13 cellular contexts compared by ENCODE assay signal in genomic region chr12:65876898-65877721, GRCh38. TPM values are rescaled to one million over a fixed set of nuclear protein-coding genes. Genes with fewer than 3 reads are reported as not detected.
DNase-seq lines count a peak whose midpoint lies in the region; ATAC-seq and TF ChIP-seq lines count a peak whose summit lies in the region.
"Had no signal": no experiment of that assay in that cellular context is flagged by ENCODE, and none has a peak within 500 bp of the region (broad histone marks: within the 10 kb centered on the region; RNA-seq: fewer than 3 reads in every experiment).

No MANE protein-coding gene starts in this region.

- intact Hi-C loops in MCF 10A (cut with micrococcal nuclease) (loop anchor here (5.0 kb wide), 1 partner anchor 160 kb away; no protein-coding TSS in a partner anchor), mammary epithelial cell (cut with micrococcal nuclease) (loop anchor here (10.0 kb wide), 1 partner anchor 108 kb away; no protein-coding TSS in a partner anchor)

- H3K79me2 ChIP-seq in mammary epithelial cell (ENCODE audit: insufficient read depth, low read length), result peaks cover 97% of the 10 kb centered on the region

- peaks cover 52% of the 10 kb centered on the region for H4K20me1 ChIP-seq in mammary epithelial cell (ENCODE audit: insufficient read depth, low read length)

- no peak overlapping the region for H3K4me3 Mint-ChIP-seq in MCF 10A (ENCODE audit: unreplicated experiment)
- H3K4me3 Mint-ChIP-seq in brain, result peak overlapping the region; percentile 11 to 78 (median 64)
- peak overlapping the region; percentile 75 for H3K4me3 Mint-ChIP-seq in type B pancreatic cell
- H3K4me3 Mint-ChIP-seq in effector memory CD8-positive, alpha-beta T cell, result no peak overlapping the region

- no peaks in the 10 kb centered on the region for H3K27me3 ChIP-seq in mammary epithelial cell (ENCODE audit: insufficient read depth, low read length)

- H3K4me3 ChIP-seq in mammary epithelial cell (replicated peaks in 1 of 3; ENCODE audit: insufficient read depth in 1 of 3, low read depth in 2 of 3, low read length in 3 of 3), result no peak overlapping the region

- peak overlapping the region; percentile 65 for H3K27ac Mint-ChIP-seq in MCF 10A (ENCODE audit: low read depth, unreplicated experiment)
- H3K27ac Mint-ChIP-seq in brain, result peak overlapping the region in 4 of 5 experiments; percentile 62 to 93 (median 81)
- H3K27ac Mint-ChIP-seq in type B pancreatic cell, result peak overlapping the region; percentile 76
- no peak overlapping the region for H3K27ac Mint-ChIP-seq in effector memory CD8-positive, alpha-beta T cell

- H3K4me1 Mint-ChIP-seq in MCF 10A (ENCODE audit: insufficient read depth, unreplicated experiment), result peaks cover 56% of the 10 kb centered on the region
- H3K4me1 Mint-ChIP-seq in brain, result peaks cover 57% of the 10 kb centered on the region
- H3K4me1 Mint-ChIP-seq in type B pancreatic cell (ENCODE audit: unreplicated experiment), result peaks cover 56% of the 10 kb centered on the region
- H3K4me1 Mint-ChIP-seq in effector memory CD8-positive, alpha-beta T cell (ENCODE audit: low read depth in 2 of 2), result no peaks in the 10 kb centered on the region

- in situ Hi-C loops in mammary epithelial cell (cut with MboI; ENCODE audit: low sequenced_read_pairs in 2 of 2), result no loop called here

- H3K9me3 Mint-ChIP-seq in MCF 10A (ENCODE audit: unreplicated experiment) (no peaks in the 10 kb centered on the region), brain (no peaks in the 10 kb centered on the region), type B pancreatic cell (no peaks in the 10 kb centered on the region)
- no peaks in the 10 kb centered on the region for H3K9me3 Mint-ChIP-seq in effector memory CD8-positive, alpha-beta T cell

- H3K9ac ChIP-seq in mammary epithelial cell (ENCODE audit: insufficient read depth, low read length), result no peak overlapping the region

- peaks cover 56% of the 10 kb centered on the region for H3K36me3 ChIP-seq in mammary epithelial cell (ENCODE audit: insufficient read depth, low read length)
- H3K36me3 ChIP-seq: WERI-Rb-1 had no signal

- POLR2A ChIA-PET in MCF 10A (lab: Yijun Ruan, JAX), result interaction anchor here (0.7 to 2.7 kb wide), 12 partner anchors 8 to 1200 kb away, joined by 3 to 15 read pairs (median 6); no protein-coding TSS in a partner anchor

- 98% methylated on average over 7 of the region's 7 CpGs for WGBS in mammary epithelial cell (ENCODE audit: low coverage, missing lambda C conversion rate)

- no peaks in the 10 kb centered on the region for H3K27me3 Mint-ChIP-seq in MCF 10A (ENCODE audit: insufficient read depth, unreplicated experiment)
- no peaks in the 10 kb centered on the region for H3K27me3 Mint-ChIP-seq in brain
- H3K27me3 Mint-ChIP-seq in type B pancreatic cell, result peaks cover 9% of the 10 kb centered on the region
- peaks cover 14 to 23% of the 10 kb centered on the region in 2 donors for H3K27me3 Mint-ChIP-seq in effector memory CD8-positive, alpha-beta T cell

- DNase-seq in MCF 10A (ENCODE audit: unreplicated experiment), result peak; percentile 42
- DNase-seq in mammary epithelial cell, result no peak
- peak; percentile 95 for DNase-seq in islet precursor cell
- DNase-seq in type B pancreatic cell (ENCODE audit: extremely low spot score, unreplicated experiment), result no peak
- DNase-seq in C1 segment of cervical spinal cord (lab: John Stamatoyannopoulos, UW), result no peak
- DNase-seq in effector CD8-positive, alpha-beta T cell (lab: John Stamatoyannopoulos, UW), result no peak
- DNase-seq in effector memory CD8-positive, alpha-beta T cell, result no peak
- DNase-seq: 8988T; activated T-cell treated with anti-CD3 and anti-CD28 coated beads, Interleukin-2, amount 50 U/mL, for 48 hours; DMS53; WERI-Rb-1 had no signal

- H2AFZ ChIP-seq in mammary epithelial cell (ENCODE audit: low read depth, low read length), result no peak overlapping the region

- no peak overlapping the region for H3K4me2 ChIP-seq in mammary epithelial cell (ENCODE audit: insufficient read depth, low read depth, low read length)

- no peaks in the 10 kb centered on the region for H3K9me3 ChIP-seq in mammary epithelial cell (replicated peaks; ENCODE audit: insufficient read depth, low read length)

- TF ChIP-seq CTCF in MCF 10A (IDR thresholded peaks at IDR 0.05; ENCODE audit: unreplicated experiment), result no peak
- no peak for TF ChIP-seq CTCF in mammary epithelial cell (conservative IDR thresholded peaks at IDR 0.05 in 1 of 2, IDR thresholded peaks at IDR 0.05 in 1 of 2; ENCODE audit: extremely low read depth in 1 of 2, insufficient read depth in 1 of 2, low read depth in 1 of 2, low read length in 2 of 2)
- TF ChIP-seq CTCF in brain (conservative IDR thresholded peaks at IDR 0.05), result no peak
- TF ChIP-seq CTCF in type B pancreatic cell (conservative IDR thresholded peaks at IDR 0.05), result no peak

- dilution Hi-C loops in mammary epithelial cell (cut with HindIII; ENCODE audit: low sequenced_read_pairs), result no loop called here

- peaks cover 56% of the 10 kb centered on the region for H3K36me3 Mint-ChIP-seq in MCF 10A (ENCODE audit: insufficient read depth, unreplicated experiment)
- no peaks in the 10 kb centered on the region for H3K36me3 Mint-ChIP-seq in brain
- peaks cover 11% of the 10 kb centered on the region for H3K36me3 Mint-ChIP-seq in type B pancreatic cell
- no peaks in the 10 kb centered on the region for H3K36me3 Mint-ChIP-seq in effector memory CD8-positive, alpha-beta T cell (ENCODE audit: insufficient read depth)

- CTCF ChIA-PET in MCF 10A (lab: Yijun Ruan, JAX) (interaction anchor here (0.6 to 5.5 kb wide), 7 partner anchors 7 to 320 kb away, joined by 3 to 38 read pairs (median 8); no protein-coding TSS in a partner anchor), mammary epithelial cell (lab: Charles Lee; ENCODE audit: low non-redundant PET) (no interaction called here)

- BruUV-seq in MCF 10A (replicated peaks; lab: Mats Ljungman, UMichigan) (no TSS peak), mammary epithelial cell (replicated peaks; lab: Mats Ljungman, UMichigan) (no TSS peak)

- peaks cover 51% of the 10 kb centered on the region for H3K4me1 ChIP-seq in mammary epithelial cell (ENCODE audit: insufficient read depth, low read length)

- no peak overlapping the region for H3K27ac ChIP-seq in mammary epithelial cell (ENCODE audit: insufficient read depth, low read depth, low read length)
- H3K27ac ChIP-seq: WERI-Rb-1 had no signal

- ATAC-seq in effector memory CD8-positive, alpha-beta T cell (replicated peaks), result no peak

RNA-seq across cellular contexts. Expression of gene HMGA2, which starts 52.8 kb away (rescaled TPM):
- total RNA-seq in MCF 10A (2022) (78.2 and 80.0 TPM in 2 replicates), mammary epithelial cell (100 to 1,000 TPM in 1 of 2 donors, 10 to 100 TPM in 1; 23.8 to 189 TPM), type B pancreatic cell (ENCODE audit: low replicate concordance) (31.1 and 247 TPM in 2 replicates)
- polyA plus RNA-seq in mammary epithelial cell (41.2 TPM), brain (ENCODE audit: insufficient read depth, low read depth, low replicate concordance) (not detected)
- 46.4 TPM for polyA minus RNA-seq in mammary epithelial cell
- total RNA-seq: mesenteric fat pad had no signal

Comparison
In these comparisons a context has a peak if more than half of its experiments do, and no peak if none do; other contexts are left out.
1. DNase-seq: peak in MCF 10A (single experiment) and islet precursor cell (single experiment); none in mammary epithelial cell (single experiment), type B pancreatic cell (single experiment), C1 segment of cervical spinal cord (0 of 14), effector CD8-positive, alpha-beta T cell (single experiment) and effector memory CD8-positive, alpha-beta T cell (0 of 3).
2. H3K27ac Mint-ChIP-seq: peak in MCF 10A (single experiment), brain (4 of 5) and type B pancreatic cell (single experiment); none in effector memory CD8-positive, alpha-beta T cell (0 of 2).
3. H3K4me3 Mint-ChIP-seq: peak in brain (5 of 5) and type B pancreatic cell (single experiment); none in MCF 10A (single experiment) and effector memory CD8-positive, alpha-beta T cell (0 of 2).